Comparison of ENCODE assay signal across 29 cellular contexts in genomic region chr10:124872681-124873080, GRCh38.
"Had no signal": no experiment of that assay in that cellular context is flagged by ENCODE, and none has a peak within 500 bp of the region (broad histone marks: within the 10 kb centered on the region; RNA-seq: fewer than 3 reads in every experiment).

No MANE protein-coding gene starts in this region.

- DNase-seq: colonic mucosa; cortex of kidney; effector CD8-positive, alpha-beta T cell; effector memory CD8-positive, alpha-beta T cell; endodermal cell; erythroblast; esophagus squamous epithelium; foreskin fibroblast; foreskin melanocyte; gastrocnemius medialis; glutamatergic neuron; head of caudate nucleus; heart right ventricle; hippocampal formation; left cardiac atrium; left lung; left ventricle myocardium superior; mammary epithelial cell; mesendoderm; midbrain; naive thymus-derived CD4-positive, alpha-beta T cell had no signal

- H3K9me3 ChIP-seq: colonic mucosa, esophagus squamous epithelium, gastrocnemius medialis had no signal

- H3K36me3 ChIP-seq: colonic mucosa, esophagus squamous epithelium, gastrocnemius medialis, heart right ventricle, left lung had no signal

- H3K27me3 Mint-ChIP-seq: dendritic cell treated with granulocyte-macrophage colony-stimulating factor and Interleukin-4, amounts not matched to agents 40 ng/mL and 50 ng/mL, for 4 days had no signal

- FAIRE-seq: endometrium, islet of Langerhans, keratinocyte had no signal

- ATAC-seq: effector memory CD8-positive, alpha-beta T cell; esophagus mucosa; gastrocnemius medialis; heart right ventricle; left cardiac atrium; left lung; left ventricle myocardium superior; naive thymus-derived CD4-positive, alpha-beta T cell had no signal

- H3K4me3 ChIP-seq: colonic mucosa, esophagus squamous epithelium, gastrocnemius medialis, heart right ventricle, left lung, lung had no signal

- H3K9me3 Mint-ChIP-seq: dendritic cell treated with granulocyte-macrophage colony-stimulating factor and Interleukin-4, amounts not matched to agents 40 ng/mL and 50 ng/mL, for 4 days; effector memory CD8-positive, alpha-beta T cell; memory B cell had no signal

- H3K4me1 Mint-ChIP-seq: endodermal cell had no signal

- H3K4me1 ChIP-seq: colonic mucosa, gastrocnemius medialis, heart right ventricle, left lung had no signal

- H3K27ac Mint-ChIP-seq: dendritic cell treated with granulocyte-macrophage colony-stimulating factor and Interleukin-4, amounts not matched to agents 40 ng/mL and 50 ng/mL, for 4 days; effector memory CD8-positive, alpha-beta T cell; endodermal cell; memory B cell; naive thymus-derived CD4-positive, alpha-beta T cell had no signal

- H3K4me3 Mint-ChIP-seq: dendritic cell treated with granulocyte-macrophage colony-stimulating factor and Interleukin-4, amounts not matched to agents 40 ng/mL and 50 ng/mL, for 4 days; effector memory CD8-positive, alpha-beta T cell; endodermal cell; memory B cell; naive thymus-derived CD4-positive, alpha-beta T cell had no signal

- H3K27me3 ChIP-seq: colonic mucosa, esophagus squamous epithelium, gastrocnemius medialis, heart right ventricle, left lung had no signal

- H3K27ac ChIP-seq: colonic mucosa, epithelial cell of prostate, esophagus squamous epithelium, gastrocnemius medialis, heart right ventricle, left lung had no signal
